ENCODE assay signal across 8 cellular contexts in genomic region chr19:17235618-17236413, GRCh38. TPM values are rescaled to one million over a fixed set of nuclear protein-coding genes. Genes with fewer than 3 reads are reported as not detected.
A peak's percentile ranks its signal among the peaks of the same experiment; 100 is the strongest.
DNase-seq lines count a peak whose midpoint lies in the region; ATAC-seq and TF ChIP-seq lines count a peak whose summit lies in the region.

No MANE protein-coding gene starts in this region.

- H3K4me3 ChIP-seq in duodenal mucosa (ENCODE audit: low read depth in 1 of 2, low read length in 2 of 2) (peak overlapping the region; percentile 58 to 68), lung (peak overlapping the region; percentile 43)

- peak overlapping the region; percentile 79 for H3K27ac Mint-ChIP-seq in activated CD4-positive, alpha-beta memory T cell treated with anti-CD3 and anti-CD28 coated beads for 36 hours

- CTCF ChIA-PET in activated CD4-positive, alpha-beta memory T cell treated with anti-CD3 and anti-CD28 coated beads for 36 hours (lab: Charles Lee), result interaction anchor here (0.6 to 2.4 kb wide), 15 partner anchors 10 to 167 kb away, joined by 3 to 22 read pairs (median 6); partner anchors contain the start of genes BABAM1, OCEL1 and USE1

- ATAC-seq in HG02571 (IDR thresholded peaks at IDR 0.05; ENCODE audit: unreplicated experiment), result peak; percentile 66
- ATAC-seq in lung (ENCODE audit: insufficient read depth, low FRiP score), result peak; percentile 84

- peaks cover 10% of the 10 kb centered on the region for H3K4me1 Mint-ChIP-seq in activated CD4-positive, alpha-beta memory T cell treated with anti-CD3 and anti-CD28 coated beads for 36 hours (ENCODE audit: low read depth)

- peak overlapping the region; percentile 84 for H3K4me3 Mint-ChIP-seq in activated CD4-positive, alpha-beta memory T cell treated with anti-CD3 and anti-CD28 coated beads for 36 hours

- H3K27me3 ChIP-seq in duodenal mucosa (ENCODE audit: control insufficient read depth in 1 of 2, insufficient read depth in 2 of 2, low read length in 2 of 2) (no peaks in the 10 kb centered on the region), lung (ENCODE audit: control insufficient read depth, insufficient read depth) (no peaks in the 10 kb centered on the region)

- WGBS in lung, 2 donors, result 1% methylated on average over 39 to 78 of the region's 81 CpGs

- H3K36me3 ChIP-seq in duodenal mucosa (ENCODE audit: control insufficient read depth in 1 of 2, insufficient read depth in 2 of 2, low read length in 2 of 2), result peaks cover 10 to 35% of the 10 kb centered on the region in 2 donors
- H3K36me3 ChIP-seq in lung (ENCODE audit: control insufficient read depth in 2 of 2, insufficient read depth in 2 of 2, low read length in 2 of 2), result peaks cover 0 to 18% of the 10 kb centered on the region in 2 donors

- intact Hi-C loops in activated CD4-positive, alpha-beta memory T cell treated with anti-CD3 and anti-CD28 coated beads for 36 hours (cut with micrococcal nuclease), result loop anchor here (2.0 kb wide), 1 partner anchor 161 kb away; the partner anchor contains the start of genes HAUS8 and MYO9B

- no peaks in the 10 kb centered on the region for H3K27me3 Mint-ChIP-seq in activated CD4-positive, alpha-beta memory T cell treated with anti-CD3 and anti-CD28 coated beads for 36 hours

- H3K9me3 Mint-ChIP-seq in activated CD4-positive, alpha-beta memory T cell treated with anti-CD3 and anti-CD28 coated beads for 36 hours, result no peaks in the 10 kb centered on the region

- H3K9ac ChIP-seq in duodenal mucosa (ENCODE audit: low read depth in 1 of 2, low read length in 2 of 2), result peak overlapping the region; percentile 20 to 57

- H3K4me1 ChIP-seq in duodenal mucosa (ENCODE audit: control insufficient read depth in 1 of 2, insufficient read depth in 2 of 2, low read length in 2 of 2), result peaks cover 33 to 34% of the 10 kb centered on the region in 2 donors
- peaks cover 0 to 13% of the 10 kb centered on the region in 2 donors for H3K4me1 ChIP-seq in lung (ENCODE audit: control insufficient read depth in 2 of 2, insufficient read depth in 2 of 2, low read length in 2 of 2)

- POLR2A ChIA-PET in activated CD4-positive, alpha-beta memory T cell treated with anti-CD3 and anti-CD28 coated beads for 36 hours (lab: Charles Lee), result interaction anchor here (0.6 to 3.5 kb wide), 8 partner anchors 9 to 518 kb away, joined by 3 to 26 read pairs (median 4); partner anchors contain the start of genes BABAM1, HAUS8, OCEL1 and USE1

- H3K9me3 ChIP-seq in duodenal mucosa (ENCODE audit: control insufficient read depth in 1 of 2, low read length in 2 of 2) (no peaks in the 10 kb centered on the region), lung (ENCODE audit: control insufficient read depth in 2 of 2, insufficient read depth in 1 of 2, low read length in 1 of 2) (no peaks in the 10 kb centered on the region)

- H3K27ac ChIP-seq in duodenal mucosa (ENCODE audit: low read depth, low read length) (peak overlapping the region; percentile 42), lung (ENCODE audit: low read depth in 1 of 2, low read length in 1 of 2) (peak overlapping the region; percentile 67 to 75)

- TF ChIP-seq CTCF in lung (IDR thresholded peaks at IDR 0.05; ENCODE audit: control extremely low read depth, extremely low read depth), result peak; percentile 71

- DNase-seq in ELF-1 (ENCODE audit: low read depth, low spot score), result peak; percentile 80
- DNase-seq in NCI-H226, result peak; percentile 81
- peak; percentile 82 for DNase-seq in activated CD4-positive, alpha-beta memory T cell treated with anti-CD3 and anti-CD28 coated beads for 36 hours
- DNase-seq in lung (ENCODE audit: low spot score), result peak; percentile 67
- DNase-seq in stimulated activated CD4-positive, alpha-beta T cell treated with anti-CD3 and anti-CD28 coated beads, TNF-alpha, amount 100 ng/mL, for 4 hours (ENCODE audit: low read depth in 3 of 3), result peak; percentile 56 to 61 (median 59)
- no peak for DNase-seq in COLO829 (ENCODE audit: low spot score)

- H3K36me3 Mint-ChIP-seq in activated CD4-positive, alpha-beta memory T cell treated with anti-CD3 and anti-CD28 coated beads for 36 hours, result no peaks in the 10 kb centered on the region

RNA-seq across cellular contexts. Expression of gene OCEL1, which starts 9.8 kb away (rescaled TPM):
- 10 to 100 TPM; 17.6 to 17.9 TPM for total RNA-seq in activated CD4-positive, alpha-beta memory T cell treated with anti-CD3 and anti-CD28 coated beads for 36 hours
- 10 to 100 TPM in 1 of 2 donors, 1 to 10 TPM in 1; 9.1 to 39.5 TPM for total RNA-seq in lung
- polyA plus RNA-seq in lung, result 10 to 100 TPM; 19.4 to 31.1 TPM

RNA-seq across cellular contexts. Expression of gene NR2F6, which starts 9.9 kb away (rescaled TPM):
- 10 to 100 TPM; 10.2 to 10.4 TPM for total RNA-seq in activated CD4-positive, alpha-beta memory T cell treated with anti-CD3 and anti-CD28 coated beads for 36 hours
- total RNA-seq in lung, result 10 to 100 TPM; 26.1 to 65.5 TPM
- polyA plus RNA-seq in lung, result 10 to 100 TPM; 26.8 to 28.0 TPM

RNA-seq across cellular contexts. Expression of gene USE1, which starts 20.7 kb away (rescaled TPM):
- total RNA-seq in activated CD4-positive, alpha-beta memory T cell treated with anti-CD3 and anti-CD28 coated beads for 36 hours, result 10 to 100 TPM; 24.6 to 28.5 TPM
- total RNA-seq in lung, result 10 to 100 TPM; 22.0 to 33.5 TPM
- polyA plus RNA-seq in lung, result 10 to 100 TPM; 36.2 to 60.1 TPM

RNA-seq across cellular contexts. Expression of gene USHBP1, which starts 28.7 kb away (rescaled TPM):
- under 1 TPM in 1 of 2 experiments, not detected in 1; 0.24 TPM for total RNA-seq in activated CD4-positive, alpha-beta memory T cell treated with anti-CD3 and anti-CD28 coated beads for 36 hours
- total RNA-seq in lung, result 10 to 100 TPM; 11.8 to 12.3 TPM
- polyA plus RNA-seq in lung, result 10 to 100 TPM in 1 of 2 donors, 1 to 10 TPM in 1; 6.2 to 11.4 TPM

RNA-seq across cellular contexts. Expression of gene BABAM1, which starts 31.4 kb away (rescaled TPM):
- 100 to 1,000 TPM; 110 TPM for total RNA-seq in activated CD4-positive, alpha-beta memory T cell treated with anti-CD3 and anti-CD28 coated beads for 36 hours
- total RNA-seq in lung, result 10 to 100 TPM; 52.4 to 75.1 TPM
- polyA plus RNA-seq in lung, result 10 to 100 TPM; 61.8 to 65.1 TPM
